ENCODE assay signal across 28 cellular contexts in genomic region chr11:11380340-11380739, GRCh38. TPM values are rescaled to one million over a fixed set of nuclear protein-coding genes. Genes with fewer than 3 reads are reported as not detected.
"Had no signal": no experiment of that assay in that cellular context is flagged by ENCODE, and none has a peak within 500 bp of the region (broad histone marks: within the 10 kb centered on the region; RNA-seq: fewer than 3 reads in every experiment).

No MANE protein-coding gene starts in this region.

- H3K4me3 ChIP-seq: colonic mucosa, coronary artery, dorsolateral prefrontal cortex, esophagus muscularis mucosa, esophagus squamous epithelium, gastrocnemius medialis, gastroesophageal sphincter, heart left ventricle, heart right ventricle, hepatocyte had no signal

- H2AFZ ChIP-seq: hepatocyte had no signal

- FAIRE-seq: colon, endometrium, endothelial cell of umbilical vein, frontal cortex had no signal

- H3K36me3 ChIP-seq: colonic mucosa, gastrocnemius medialis had no signal

- H3K27me3 ChIP-seq: colonic mucosa, dorsolateral prefrontal cortex, esophagus muscularis mucosa, esophagus squamous epithelium, foreskin keratinocyte, gastrocnemius medialis, gastroesophageal sphincter, heart left ventricle, heart right ventricle, hepatocyte had no signal

- H3K4me1 ChIP-seq: colonic mucosa, esophagus squamous epithelium, foreskin keratinocyte, gastrocnemius medialis, gastroesophageal sphincter, heart left ventricle had no signal

- H3K4me3 Mint-ChIP-seq: effector memory CD8-positive, alpha-beta T cell; endodermal cell had no signal

- H3K27ac ChIP-seq: colonic mucosa, coronary artery, dorsolateral prefrontal cortex, epithelial cell of prostate, esophagus muscularis mucosa, esophagus squamous epithelium, foreskin keratinocyte, gastrocnemius medialis, gastroesophageal sphincter, heart left ventricle, heart right ventricle, hepatocyte had no signal

- ATAC-seq: effector memory CD8-positive, alpha-beta T cell; esophagus mucosa; foreskin keratinocyte; gastroesophageal sphincter; heart left ventricle; heart right ventricle had no signal

- H3K79me2 ChIP-seq: hepatocyte had no signal

- H3K9me3 ChIP-seq: colonic mucosa, esophagus muscularis mucosa, esophagus squamous epithelium, gastrocnemius medialis, gastroesophageal sphincter, heart left ventricle, heart right ventricle had no signal

- H3K4me2 ChIP-seq: hepatocyte had no signal

- H3K9me3 Mint-ChIP-seq: effector memory CD8-positive, alpha-beta T cell had no signal

- DNase-seq: colonic mucosa; cortex of kidney; dermis blood vessel endothelial cell; dorsolateral prefrontal cortex; effector CD4-positive, alpha-beta T cell; effector CD8-positive, alpha-beta T cell; effector memory CD4-positive, alpha-beta T cell; effector memory CD8-positive, alpha-beta T cell; erythroblast; esophagus squamous epithelium; foreskin fibroblast; foreskin keratinocyte; foreskin melanocyte; gastrocnemius medialis; glutamatergic neuron; heart left ventricle; heart right ventricle had no signal

- H3K27ac Mint-ChIP-seq: effector memory CD8-positive, alpha-beta T cell; endodermal cell had no signal

RNA-seq across cellular contexts. Expression of gene CSNK2A3, which starts 27.3 kb away (rescaled TPM):
- total RNA-seq: endothelial cell of umbilical vein had no signal
